In the genomic region with DNA sequence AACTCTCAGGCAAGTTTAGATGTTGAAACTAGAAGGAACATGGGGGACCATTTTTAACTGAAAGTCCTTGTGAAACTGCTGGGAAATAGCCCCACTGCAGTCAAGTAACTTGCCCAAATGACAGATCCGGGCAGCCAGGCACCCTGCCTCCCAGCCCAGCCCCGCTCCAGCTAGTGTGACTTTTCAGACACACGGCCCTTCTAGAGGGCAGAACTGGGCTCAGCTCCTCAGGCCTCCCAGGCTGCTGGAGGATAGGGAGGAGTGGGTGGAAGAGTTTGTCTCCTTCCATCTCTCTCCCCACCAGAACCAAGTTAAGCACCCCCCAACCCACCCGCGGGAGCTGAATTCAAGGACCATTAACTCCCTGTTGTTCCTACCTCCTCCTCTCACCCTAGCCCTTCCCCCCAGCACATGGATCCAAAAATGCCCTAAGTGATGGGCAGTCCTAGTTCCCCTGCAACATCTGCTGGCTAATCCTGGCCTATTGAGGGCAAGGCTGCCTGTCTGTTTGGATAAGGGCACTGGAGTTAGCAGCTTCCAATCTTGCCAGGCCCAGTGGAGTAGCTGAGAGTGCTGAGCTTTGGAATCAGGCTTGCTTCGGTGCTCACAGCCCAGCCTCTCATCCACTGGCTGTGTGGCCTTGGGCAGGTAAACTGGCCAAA, we compare ENCODE assay signal across 16 cellular contexts. TPM values are rescaled to one million over a fixed set of nuclear protein-coding genes. Genes with fewer than 3 reads are reported as not detected.
DNase-seq lines count a peak whose midpoint lies in the region; ATAC-seq and TF ChIP-seq lines count a peak whose summit lies in the region.
"Had no signal": no experiment of that assay in that cellular context is flagged by ENCODE, and none has a peak within 500 bp of the region (broad histone marks: within the 10 kb centered on the region; RNA-seq: fewer than 3 reads in every experiment).

No MANE protein-coding gene starts in this region.

- CTCF ChIA-PET in A673 (lab: Charles Lee), result interaction anchor here (1.1 to 1.4 kb wide), 2 partner anchors 10 to 69 kb away, joined by 3 to 6 read pairs; no protein-coding TSS in a partner anchor

- intact Hi-C loops in A673 (cut with micrococcal nuclease; ENCODE audit: unreplicated experiment) (no loop called here), lower leg skin (cut with DNase I; ENCODE audit: low total_unique reads) (no loop called here)

- H3K27ac ChIP-seq in A673 (ENCODE audit: low read depth, low read length, poor library complexity, severe bottlenecking) (peak overlapping the region; percentile 55), SJCRH30 (peak overlapping the region; percentile 41; the same call in 1 of the 2 replicates)
- H3K27ac ChIP-seq: uterus had no signal

- H3K9me3 ChIP-seq in A673 (ENCODE audit: low read depth, low read length, poor library complexity, severe bottlenecking) (no peaks in the 10 kb centered on the region), MG63 (no peaks in the 10 kb centered on the region), SJCRH30 (replicated peaks) (no peaks in the 10 kb centered on the region)
- H3K9me3 ChIP-seq: uterus had no signal

- POLR2A ChIA-PET in A673 (lab: Charles Lee; ENCODE audit: low non-redundant PET), result interaction anchor here (0.7 kb wide), 1 partner anchor 11 kb away, joined by 5 read pairs; no protein-coding TSS in a partner anchor

- H3K4me1 ChIP-seq in A673 (ENCODE audit: insufficient read depth, low read length, poor library complexity, severe bottlenecking) (peaks cover 48% of the 10 kb centered on the region), SJCRH30 (peaks cover 52% of the 10 kb centered on the region)
- H3K4me1 ChIP-seq: uterus had no signal

- no peak for TF ChIP-seq CTCF in A673 (conservative IDR thresholded peaks at IDR 0.05; ENCODE audit: low read depth, low read length)
- TF ChIP-seq CTCF in lower leg skin (IDR thresholded peaks at IDR 0.05), result no peak

- ATAC-seq in left lobe of liver (peak; percentile 44), GM21619 (IDR thresholded peaks at IDR 0.05; ENCODE audit: unreplicated experiment) (no peak), GM21360 (IDR thresholded peaks at IDR 0.05; ENCODE audit: unreplicated experiment) (no peak)
- ATAC-seq: effector memory CD8-positive, alpha-beta T cell; K562 had no signal

- no peak for TF ChIP-seq POLR2A in lower leg skin (IDR thresholded peaks at IDR 0.05)

- no peak overlapping the region for H3K4me3 ChIP-seq in A673 (ENCODE audit: low read depth, low read length, poor library complexity, severe bottlenecking)
- H3K4me3 ChIP-seq in MG63, result no peak overlapping the region
- no peak overlapping the region for H3K4me3 ChIP-seq in SJCRH30
- no peak overlapping the region for H3K4me3 ChIP-seq in lower leg skin (ENCODE audit: low read depth, poor library complexity, severe bottlenecking)
- H3K4me3 ChIP-seq: K562, uterus had no signal

- no TSS peak for BruUV-seq in A673 (replicated peaks; lab: Mats Ljungman, UMichigan)

- 72 to 75% methylated on average over 6 of the region's 6 CpGs for WGBS in lower leg skin, 2 donors

- no peak for DNase-seq in A673 (ENCODE audit: low spot score)
- DNase-seq in MG63, result peak; percentile 73
- peak; percentile 56 to 68 for DNase-seq in SJCRH30
- DNase-seq in left lobe of liver (ENCODE audit: low spot score), result no peak
- no peak for DNase-seq in NCI-H146 (lab: John Stamatoyannopoulos, UW)
- no peak for DNase-seq in lower leg skin (ENCODE audit: low spot score in 2 of 2)
- DNase-seq: activated CD4-positive, alpha-beta memory T cell treated with anti-CD3 and anti-CD28 coated beads for 36 hours; AML-193; effector memory CD8-positive, alpha-beta T cell; stimulated activated CD4-positive, alpha-beta T cell treated with anti-CD3 and anti-CD28 coated beads, Interleukin-2, amount 100 ng/mL, for 24 hours had no signal

- H3K36me3 ChIP-seq in A673 (ENCODE audit: insufficient read depth, low read length, poor library complexity, severe bottlenecking) (no peaks in the 10 kb centered on the region), MG63 (no peaks in the 10 kb centered on the region), SJCRH30 (no peaks in the 10 kb centered on the region)
- H3K36me3 ChIP-seq: uterus had no signal

- no peaks in the 10 kb centered on the region for H3K27me3 ChIP-seq in A673 (replicated peaks; ENCODE audit: insufficient read depth, low read depth, low read length, poor library complexity)
- H3K27me3 ChIP-seq in MG63, result no peaks in the 10 kb centered on the region
- no peaks in the 10 kb centered on the region for H3K27me3 ChIP-seq in SJCRH30
- H3K27me3 ChIP-seq: uterus had no signal

RNA-seq across cellular contexts. Expression of gene CCDC33, which starts 3.0 kb away (rescaled TPM):
- total RNA-seq in A673 (2021), result not detected in 2 replicates
- total RNA-seq in MG63 (2014; rRNA removed; shearing (Covaris generic); ENCODE audit: low replicate concordance), result not detected in 2 replicates
- 0.38 and 1.2 TPM in 2 replicates for total RNA-seq in SJCRH30 (2014; rRNA removed; shearing (Covaris generic))
- not detected for total RNA-seq in left lobe of liver
- total RNA-seq in lower leg skin, result not detected
- total RNA-seq: activated CD4-positive, alpha-beta memory T cell treated with anti-CD3 and anti-CD28 coated beads for 36 hours; mononuclear cell; T-helper 2 cell treated with Interferon-gamma antibody and Interleukin-4, amounts not matched to agents 100 ng/mL and 5 ng/mL, for 36 hours had no signal

RNA-seq across cellular contexts. Expression of gene STRA6, which starts 36.5 kb away (rescaled TPM):
- total RNA-seq in A673 (2021), result 0.84 and 1.5 TPM in 2 replicates
- 1.4 and 1.9 TPM in 2 replicates for total RNA-seq in MG63 (2014; rRNA removed; shearing (Covaris generic); ENCODE audit: low replicate concordance)
- 67.8 and 94.4 TPM in 2 replicates for total RNA-seq in SJCRH30 (2014; rRNA removed; shearing (Covaris generic))
- not detected for total RNA-seq in left lobe of liver
- total RNA-seq in lower leg skin, result under 1 TPM in 1 of 4 donors, not detected in 3; 0.52 TPM
- total RNA-seq: activated CD4-positive, alpha-beta memory T cell treated with anti-CD3 and anti-CD28 coated beads for 36 hours; mononuclear cell; T-helper 2 cell treated with Interferon-gamma antibody and Interleukin-4, amounts not matched to agents 100 ng/mL and 5 ng/mL, for 36 hours had no signal

Comparison
In these comparisons a context has a peak if more than half of its experiments do, and no peak if none do; other contexts are left out.
1. DNase-seq: peak in MG63 (single experiment) and SJCRH30 (2 of 2); none in A673 (single experiment), left lobe of liver (single experiment), NCI-H146 (single experiment) and lower leg skin (0 of 2).
2. RNA of gene STRA6, which starts 36.5 kb away (total RNA-seq): 67.8 to 94.4 TPM in SJCRH30; 1.4 to 1.9 TPM in MG63, 0.84 to 1.5 TPM in A673, 0.52 TPM in lower leg skin and not detected in left lobe of liver (single experiment); every median in the first group is over 10 times any median in the second.